Comparison of ENCODE assay signal across 8 cellular contexts in genomic region chr2:169131587-169132512, GRCh38.
DNase-seq lines count a peak whose midpoint lies in the region; ATAC-seq and TF ChIP-seq lines count a peak whose summit lies in the region.

No MANE protein-coding gene starts in this region.

- POLR2A ChIA-PET in PC-9 (lab: Charles Lee; ENCODE audit: unreplicated experiment): interaction anchor here (0.6 kb wide), 1 partner anchor 186 kb away, joined by 4 read pairs; no protein-coding TSS in a partner anchor
- POLR2A ChIA-PET in naive thymus-derived CD4-positive, alpha-beta T cell (lab: Charles Lee): no interaction called here

- peaks cover 0 to 7% (median 0%) of the 10 kb centered on the region in 7 donors for H3K4me1 Mint-ChIP-seq in naive thymus-derived CD4-positive, alpha-beta T cell
- H3K4me1 Mint-ChIP-seq in T-helper 2 cell treated with Interferon-gamma antibody and Interleukin-4, amounts not matched to agents 5 μg/mL and 100 μg/mL, for 36 hours (ENCODE audit: low read depth): no peaks in the 10 kb centered on the region

- no peaks in the 10 kb centered on the region for H3K79me2 ChIP-seq in PC-9 (ENCODE audit: low read depth)

- H3K27me3 ChIP-seq in PC-9 (ENCODE audit: insufficient read depth, low read depth): no peaks in the 10 kb centered on the region
- H3K27me3 ChIP-seq in naive thymus-derived CD4-positive, alpha-beta T cell (ENCODE audit: control insufficient read depth in 2 of 2, insufficient read depth in 2 of 2, low read length in 2 of 2): no peaks in the 10 kb centered on the region

- H4K20me1 ChIP-seq in PC-9 (ENCODE audit: insufficient read depth): no peaks in the 10 kb centered on the region

- peak; percentile 45 for DNase-seq in D341Med (ENCODE audit: low spot score)
- DNase-seq in GM19240 (ENCODE audit: insufficient read length, low spot score): peak; percentile 31
- no peak for DNase-seq in PC-9
- DNase-seq in epidermal melanocyte (ENCODE audit: insufficient read length, low spot score): peak; percentile 34
- DNase-seq in naive thymus-derived CD4-positive, alpha-beta T cell: peak in 7 of 9 donors; percentile 11 to 50 (median 40)
- DNase-seq in T-helper 2 cell treated with Interferon-gamma antibody and Interleukin-4, amounts not matched to agents 5 μg/mL and 100 μg/mL, for 36 hours (ENCODE audit: low spot score): no peak

- H3K36me3 Mint-ChIP-seq in naive thymus-derived CD4-positive, alpha-beta T cell: no peaks in the 10 kb centered on the region
- no peaks in the 10 kb centered on the region for H3K36me3 Mint-ChIP-seq in T-helper 2 cell treated with Interferon-gamma antibody and Interleukin-4, amounts not matched to agents 5 μg/mL and 100 μg/mL, for 36 hours (ENCODE audit: low read depth)

- H3K9me3 ChIP-seq in PC-9 (ENCODE audit: insufficient read depth, low read depth): no peaks in the 10 kb centered on the region
- no peaks in the 10 kb centered on the region for H3K9me3 ChIP-seq in naive thymus-derived CD4-positive, alpha-beta T cell (ENCODE audit: control insufficient read depth in 2 of 3, low read length in 3 of 3)

- CTCF ChIA-PET in PC-9 (lab: Charles Lee): interaction anchor here (0.7 to 1.6 kb wide), 3 partner anchors 10 to 169 kb away, joined by 3 to 4 read pairs (median 3); no protein-coding TSS in a partner anchor
- CTCF ChIA-PET in naive thymus-derived CD4-positive, alpha-beta T cell (lab: Charles Lee): interaction anchor here (0.6 to 4.2 kb wide), 13 partner anchors 8 to 173 kb away, joined by 3 to 52 read pairs (median 4); no protein-coding TSS in a partner anchor

- no peak overlapping the region for H2AFZ ChIP-seq in PC-9

- H3K4me2 ChIP-seq in PC-9: no peak overlapping the region

- no peaks in the 10 kb centered on the region for H3K4me1 ChIP-seq in PC-9 (replicated peaks; ENCODE audit: insufficient read depth)
- no peaks in the 10 kb centered on the region for H3K4me1 ChIP-seq in naive thymus-derived CD4-positive, alpha-beta T cell (ENCODE audit: control insufficient read depth in 2 of 2, insufficient read depth in 2 of 2, low read length in 2 of 2)

- H3F3A ChIP-seq in PC-9 (ENCODE audit: insufficient read depth, low read depth): no peaks in the 10 kb centered on the region

- TF ChIP-seq CTCF in PC-9 (conservative IDR thresholded peaks at IDR 0.05): peak; percentile 84

- no TSS peak for BruUV-seq in PC-9 (replicated peaks; lab: Mats Ljungman, UMichigan)

- no peak overlapping the region for H3K27ac Mint-ChIP-seq in naive thymus-derived CD4-positive, alpha-beta T cell
- H3K27ac Mint-ChIP-seq in T-helper 2 cell treated with Interferon-gamma antibody and Interleukin-4, amounts not matched to agents 5 μg/mL and 100 μg/mL, for 36 hours: no peak overlapping the region

- H3K27ac ChIP-seq in PC-9: no peak overlapping the region
- no peak overlapping the region for H3K27ac ChIP-seq in naive thymus-derived CD4-positive, alpha-beta T cell (ENCODE audit: low read depth, low read length)

- no peaks in the 10 kb centered on the region for H3K36me3 ChIP-seq in PC-9 (ENCODE audit: low read depth)
- no peaks in the 10 kb centered on the region for H3K36me3 ChIP-seq in naive thymus-derived CD4-positive, alpha-beta T cell (ENCODE audit: control insufficient read depth in 2 of 3, insufficient read depth in 3 of 3, low read length in 3 of 3)

- intact Hi-C loops in PC-9 (cut with micrococcal nuclease; ENCODE audit: unreplicated experiment): loop anchor here (1.0 kb wide), 1 partner anchor 171 kb away; no protein-coding TSS in a partner anchor
- intact Hi-C loops in naive thymus-derived CD4-positive, alpha-beta T cell (cut with micrococcal nuclease): loop anchor here (1.0 kb wide), 2 partner anchors 23 to 171 kb away; no protein-coding TSS in a partner anchor

- no peaks in the 10 kb centered on the region for H3K27me3 Mint-ChIP-seq in naive thymus-derived CD4-positive, alpha-beta T cell
- no peaks in the 10 kb centered on the region for H3K27me3 Mint-ChIP-seq in T-helper 2 cell treated with Interferon-gamma antibody and Interleukin-4, amounts not matched to agents 5 μg/mL and 100 μg/mL, for 36 hours (ENCODE audit: low read depth)

- H3K4me3 ChIP-seq in PC-9: no peak overlapping the region
- H3K4me3 ChIP-seq in naive thymus-derived CD4-positive, alpha-beta T cell (ENCODE audit: low read length): no peak overlapping the region

- H3K9me2 ChIP-seq in PC-9 (ENCODE audit: insufficient read depth): no peaks in the 10 kb centered on the region

- H3K9me3 Mint-ChIP-seq in naive thymus-derived CD4-positive, alpha-beta T cell: no peaks in the 10 kb centered on the region
- no peaks in the 10 kb centered on the region for H3K9me3 Mint-ChIP-seq in T-helper 2 cell treated with Interferon-gamma antibody and Interleukin-4, amounts not matched to agents 5 μg/mL and 100 μg/mL, for 36 hours

- H3K4me3 Mint-ChIP-seq in naive thymus-derived CD4-positive, alpha-beta T cell: no peak overlapping the region
- no peak overlapping the region for H3K4me3 Mint-ChIP-seq in T-helper 2 cell treated with Interferon-gamma antibody and Interleukin-4, amounts not matched to agents 5 μg/mL and 100 μg/mL, for 36 hours

- ATAC-seq in HG03558 (IDR thresholded peaks at IDR 0.05; ENCODE audit: extremely low read depth, unreplicated experiment) (peak; percentile 56), HG03045 (IDR thresholded peaks at IDR 0.05; ENCODE audit: unreplicated experiment) (no peak)
- ATAC-seq in naive thymus-derived CD4-positive, alpha-beta T cell: peak; percentile 92

Comparison
In these comparisons a context has a peak if more than half of its experiments do, and no peak if none do; other contexts are left out.
1. DNase-seq: peak in D341Med (single experiment), GM19240 (single experiment), epidermal melanocyte (single experiment) and naive thymus-derived CD4-positive, alpha-beta T cell (7 of 9); none in PC-9 (0 of 2) and T-helper 2 cell treated with Interferon-gamma antibody and Interleukin-4, amounts not matched to agents 5 μg/mL and 100 μg/mL, for 36 hours (single experiment).